1 cellular context compared by ENCODE assay signal in the genomic region with DNA sequence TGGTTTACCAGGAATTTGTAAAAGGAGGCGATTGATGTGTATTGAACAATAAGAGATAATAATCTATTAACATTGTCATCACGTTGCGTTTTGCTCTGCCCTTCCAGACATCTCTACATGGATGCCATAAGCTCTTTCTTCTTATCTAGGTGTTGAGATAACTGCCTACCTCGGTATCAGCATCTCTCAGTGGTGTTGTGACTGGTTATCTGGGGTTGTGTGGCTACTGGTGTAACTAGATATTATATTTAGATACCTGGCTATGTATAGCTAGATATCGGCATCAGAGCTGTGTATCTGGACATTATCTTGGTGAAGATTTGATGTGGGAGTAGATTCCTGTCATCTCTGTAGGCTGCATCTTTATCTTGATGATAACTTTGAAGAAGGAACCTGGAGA.
TF ChIP-seq lines count a peak whose summit lies in the region.

No MANE protein-coding gene starts in this region.

TF ChIP-seq in IMR-90, 13 proteins besides CTCF, POLR2A, EP300 and RAD21:
- TF ChIP-seq MAFK (IDR thresholded peaks at IDR 0.05; ENCODE audit: low read depth, low read length) (no peak), NFE2L2 (IDR thresholded peaks at IDR 0.05; ENCODE audit: low read depth, low read length) (no peak), CEBPB (IDR thresholded peaks at IDR 0.05; ENCODE audit: low read depth, low read length) (no peak), MXI1 (IDR thresholded peaks at IDR 0.05; ENCODE audit: borderline replicate concordance, low read depth, low read length) (no peak), MAZ (IDR thresholded peaks at IDR 0.05; ENCODE audit: borderline replicate concordance, low read depth, low read length) (no peak), RCOR1 (IDR thresholded peaks at IDR 0.05; ENCODE audit: insufficient replicate concordance, low read length) (no peak)
- TF ChIP-seq, protein P1, sequence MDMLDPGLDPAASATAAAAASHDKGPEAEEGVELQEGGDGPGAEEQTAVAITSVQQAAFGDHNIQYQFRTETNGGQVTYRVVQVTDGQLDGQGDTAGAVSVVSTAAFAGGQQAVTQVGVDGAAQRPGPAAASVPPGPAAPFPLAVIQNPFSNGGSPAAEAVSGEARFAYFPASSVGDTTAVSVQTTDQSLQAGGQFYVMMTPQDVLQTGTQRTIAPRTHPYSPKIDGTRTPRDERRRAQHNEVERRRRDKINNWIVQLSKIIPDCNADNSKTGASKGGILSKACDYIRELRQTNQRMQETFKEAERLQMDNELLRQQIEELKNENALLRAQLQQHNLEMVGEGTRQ (IDR thresholded peaks at IDR 0.05; ENCODE audit: low read depth, low read length) = no peak
TF ChIP-seq in IMR-90: peak in this region for 0.
